In genomic region chr17:76485569-76485968, GRCh38 we compare ENCODE assay signal across 14 cellular contexts. TPM values are rescaled to one million over a fixed set of nuclear protein-coding genes. Genes with fewer than 3 reads are reported as not detected.
DNase-seq lines count a peak whose midpoint lies in the region; ATAC-seq and TF ChIP-seq lines count a peak whose summit lies in the region.
"Had no signal": no experiment of that assay in that cellular context is flagged by ENCODE, and none has a peak within 500 bp of the region (broad histone marks: within the 10 kb centered on the region; RNA-seq: fewer than 3 reads in every experiment).

No MANE protein-coding gene starts in this region.

- no peaks in the 10 kb centered on the region for H3K27me3 ChIP-seq in BLaER1
- peaks cover 0 to 2% (median 0%) of the 10 kb centered on the region in 3 experiments for H3K27me3 ChIP-seq in neuronal stem cell (ENCODE audit: control insufficient read depth in 3 of 3, insufficient read depth in 3 of 3, low read depth in 1 of 3, low read length in 3 of 3)
- H3K27me3 ChIP-seq: foreskin keratinocyte, SJSA1 had no signal

- no peak for TF ChIP-seq CTCF in endothelial cell (IDR thresholded peaks at IDR 0.05; ENCODE audit: unreplicated experiment)

- intact Hi-C loops in activated T-helper 1 cell treated with anti-CD3 and anti-CD28 coated beads, Interleukin-12 subunit alpha, Interleukin-12 subunit beta, Interleukin-2, Interleukin-4 antibody, amounts not matched to agents 30 ng/mL and 10 ng/mL and 1 ng/mL, durations not matched to agents 14 hours and 24 hours and 36 hours (cut with micrococcal nuclease), result no loop called here

- H2AK5ac ChIP-seq in neuronal stem cell (ENCODE audit: low read depth, low read length), result no peak overlapping the region

- H3K9me3 ChIP-seq in BLaER1 (no peaks in the 10 kb centered on the region), neuronal stem cell (replicated peaks in 1 of 2; ENCODE audit: control insufficient read depth in 2 of 2, insufficient read depth in 1 of 2, low read depth in 1 of 2, low read length in 2 of 2) (no peaks in the 10 kb centered on the region)
- H3K9me3 ChIP-seq: SJSA1 had no signal

- no peak overlapping the region for H2BK5ac ChIP-seq in neuronal stem cell (ENCODE audit: low read length)

- H4K91ac ChIP-seq in neuronal stem cell (ENCODE audit: low read depth, low read length, poor library complexity), result no peak overlapping the region

- no peak overlapping the region for H4K8ac ChIP-seq in neuronal stem cell (ENCODE audit: low read depth, low read length)

- H3K36me3 ChIP-seq in BLaER1 (peaks cover 21% of the 10 kb centered on the region), neuronal stem cell (replicated peaks in 1 of 2; ENCODE audit: control insufficient read depth in 2 of 2, insufficient read depth in 2 of 2, low read length in 2 of 2) (no peaks in the 10 kb centered on the region)
- H3K36me3 ChIP-seq: SJSA1 had no signal

- no peak overlapping the region for H3K23ac ChIP-seq in neuronal stem cell (ENCODE audit: low read depth, low read length, poor library complexity)

- no peak overlapping the region for H3K14ac ChIP-seq in neuronal stem cell (ENCODE audit: low read length)

- no peak overlapping the region for H2BK12ac ChIP-seq in neuronal stem cell (ENCODE audit: low read length)

- ATAC-seq in HG02870 (IDR thresholded peaks at IDR 0.05; ENCODE audit: unreplicated experiment), result no peak

- peak overlapping the region; percentile 66; the same call in 1 of the 2 replicates for H3K9ac ChIP-seq in BLaER1
- H3K9ac ChIP-seq in neuronal stem cell (ENCODE audit: low read depth, low read length, poor library complexity), result no peak overlapping the region

- H3K4me2 ChIP-seq in BLaER1 (peak overlapping the region; percentile 95), neuronal stem cell (ENCODE audit: insufficient read depth, low read length, poor library complexity, severe bottlenecking) (no peak overlapping the region)

- H3K27ac ChIP-seq in BLaER1 (peak overlapping the region; percentile 40), neuronal stem cell (replicated peaks; ENCODE audit: low read length) (no peak overlapping the region)
- H3K27ac ChIP-seq: C4-2B, foreskin keratinocyte, SJSA1 had no signal

- H3K27ac Mint-ChIP-seq in endothelial cell (ENCODE audit: unreplicated experiment), result peak overlapping the region; percentile 82
- no peak overlapping the region for H3K27ac Mint-ChIP-seq in activated T-helper 1 cell treated with anti-CD3 and anti-CD28 coated beads, Interleukin-12 subunit alpha, Interleukin-12 subunit beta, Interleukin-2, Interleukin-4 antibody, amounts not matched to agents 30 ng/mL and 10 ng/mL and 1 ng/mL, durations not matched to agents 14 hours and 24 hours and 36 hours

- no peak overlapping the region for H2BK120ac ChIP-seq in neuronal stem cell (ENCODE audit: low read depth, low read length)

- H3K4me3 Mint-ChIP-seq in endothelial cell (ENCODE audit: unreplicated experiment), result peak overlapping the region; percentile 2
- H3K4me3 Mint-ChIP-seq in activated T-helper 1 cell treated with anti-CD3 and anti-CD28 coated beads, Interleukin-12 subunit alpha, Interleukin-12 subunit beta, Interleukin-2, Interleukin-4 antibody, amounts not matched to agents 30 ng/mL and 10 ng/mL and 1 ng/mL, durations not matched to agents 14 hours and 24 hours and 36 hours, result no peak overlapping the region

- H2BK15ac ChIP-seq in neuronal stem cell (ENCODE audit: low read length), result no peak overlapping the region

- no peaks in the 10 kb centered on the region for H3K9me3 Mint-ChIP-seq in endothelial cell (ENCODE audit: unreplicated experiment)
- H3K9me3 Mint-ChIP-seq in activated T-helper 1 cell treated with anti-CD3 and anti-CD28 coated beads, Interleukin-12 subunit alpha, Interleukin-12 subunit beta, Interleukin-2, Interleukin-4 antibody, amounts not matched to agents 30 ng/mL and 10 ng/mL and 1 ng/mL, durations not matched to agents 14 hours and 24 hours and 36 hours, result no peaks in the 10 kb centered on the region

- DNase-seq in NCI-H69 (lab: John Stamatoyannopoulos, UW), result peak; percentile 79
- peak; percentile 27 for DNase-seq in endothelial cell (ENCODE audit: low spot score)
- no peak for DNase-seq in neuronal stem cell (ENCODE audit: low spot score)
- no peak for DNase-seq in NCI-H1417 treated with DMSO at 0.1 percent for 48 hours (lab: John Stamatoyannopoulos, UW)
- no peak for DNase-seq in activated T-helper 1 cell treated with anti-CD3 and anti-CD28 coated beads, Interleukin-12 subunit alpha, Interleukin-12 subunit beta, Interleukin-2, Interleukin-4 antibody, amounts not matched to agents 30 ng/mL and 10 ng/mL and 1 ng/mL, durations not matched to agents 14 hours and 24 hours and 36 hours (ENCODE audit: low spot score)
- DNase-seq in activated T-cell treated with anti-CD3 and anti-CD28 coated beads, Interleukin-2, amount 50 U/mL, for 1 hour, result no peak
- DNase-seq: foreskin keratinocyte, H7, NCI-H1694 had no signal

- WGBS in neuronal stem cell (ENCODE audit: extremely low coverage in 2 of 2, insufficient read length in 2 of 2, insufficient replicate concordance in 1 of 2), 2 donors, result no CpG with 5 or more reads among the region's 11 CpGs

- H3K18ac ChIP-seq in neuronal stem cell (ENCODE audit: low read length), result peak overlapping the region; percentile 48

- H3K4me1 ChIP-seq in BLaER1, result peaks cover 81% of the 10 kb centered on the region
- peaks cover 8 to 15% of the 10 kb centered on the region in 2 donors for H3K4me1 ChIP-seq in neuronal stem cell (ENCODE audit: control insufficient read depth in 2 of 2, insufficient read depth in 1 of 2, low read depth in 1 of 2, low read length in 2 of 2)
- H3K4me1 ChIP-seq: foreskin keratinocyte had no signal

- H4K20me1 ChIP-seq in BLaER1, result no peaks in the 10 kb centered on the region

- H3K4me3 ChIP-seq in BLaER1 (no peak overlapping the region), neuronal stem cell (ENCODE audit: low read length in 2 of 2) (no peak overlapping the region)
- H3K4me3 ChIP-seq: SJSA1 had no signal

- H3K79me1 ChIP-seq in neuronal stem cell (ENCODE audit: low read depth, low read length), result no peaks in the 10 kb centered on the region

- peak overlapping the region; percentile 95 for H2AFZ ChIP-seq in neuronal stem cell (ENCODE audit: low read length)

- H3K4ac ChIP-seq in neuronal stem cell (ENCODE audit: low read length), result no peak overlapping the region

- H3K4me1 Mint-ChIP-seq in endothelial cell (ENCODE audit: unreplicated experiment), result peaks cover 12% of the 10 kb centered on the region
- peaks cover 13% of the 10 kb centered on the region for H3K4me1 Mint-ChIP-seq in activated T-helper 1 cell treated with anti-CD3 and anti-CD28 coated beads, Interleukin-12 subunit alpha, Interleukin-12 subunit beta, Interleukin-2, Interleukin-4 antibody, amounts not matched to agents 30 ng/mL and 10 ng/mL and 1 ng/mL, durations not matched to agents 14 hours and 24 hours and 36 hours (ENCODE audit: low read depth)

- H3K36me3 Mint-ChIP-seq in endothelial cell (ENCODE audit: low read depth, unreplicated experiment), result peaks cover 5% of the 10 kb centered on the region
- peaks cover 30% of the 10 kb centered on the region for H3K36me3 Mint-ChIP-seq in activated T-helper 1 cell treated with anti-CD3 and anti-CD28 coated beads, Interleukin-12 subunit alpha, Interleukin-12 subunit beta, Interleukin-2, Interleukin-4 antibody, amounts not matched to agents 30 ng/mL and 10 ng/mL and 1 ng/mL, durations not matched to agents 14 hours and 24 hours and 36 hours (ENCODE audit: low read depth)

- H3K27me3 Mint-ChIP-seq in endothelial cell (ENCODE audit: unreplicated experiment), result peaks cover 12% of the 10 kb centered on the region
- no peaks in the 10 kb centered on the region for H3K27me3 Mint-ChIP-seq in activated T-helper 1 cell treated with anti-CD3 and anti-CD28 coated beads, Interleukin-12 subunit alpha, Interleukin-12 subunit beta, Interleukin-2, Interleukin-4 antibody, amounts not matched to agents 30 ng/mL and 10 ng/mL and 1 ng/mL, durations not matched to agents 14 hours and 24 hours and 36 hours (ENCODE audit: insufficient read depth)

RNA-seq across cellular contexts. Expression of gene RHBDF2, which starts 15.7 kb away (rescaled TPM):
- total RNA-seq in endothelial cell (ENCODE audit: unreplicated experiment), result 39.3 TPM
- polyA plus RNA-seq in neuronal stem cell (2013, experiment 1 of 2), result 2.4 TPM
- 2.3 TPM for polyA plus RNA-seq in neuronal stem cell (2013, experiment 2 of 2)
- 53.2 and 53.7 TPM in 2 replicates for total RNA-seq in activated T-helper 1 cell treated with anti-CD3 and anti-CD28 coated beads, Interleukin-12 subunit alpha, Interleukin-12 subunit beta, Interleukin-2, Interleukin-4 antibody, amounts not matched to agents 30 ng/mL and 10 ng/mL and 1 ng/mL, durations not matched to agents 14 hours and 24 hours and 36 hours
- polyA plus RNA-seq: neural cell had no signal

RNA-seq across cellular contexts. Expression of gene AANAT, which starts 18.2 kb away (rescaled TPM):
- not detected for total RNA-seq in endothelial cell (ENCODE audit: unreplicated experiment)
- 0.13 TPM for polyA plus RNA-seq in neuronal stem cell (2013, experiment 1 of 2)
- not detected for polyA plus RNA-seq in neuronal stem cell (2013, experiment 2 of 2)
- total RNA-seq in activated T-helper 1 cell treated with anti-CD3 and anti-CD28 coated beads, Interleukin-12 subunit alpha, Interleukin-12 subunit beta, Interleukin-2, Interleukin-4 antibody, amounts not matched to agents 30 ng/mL and 10 ng/mL and 1 ng/mL, durations not matched to agents 14 hours and 24 hours and 36 hours, result not detected in 2 replicates
- total RNA-seq: foreskin keratinocyte, SJSA1 had no signal
- polyA plus RNA-seq: foreskin keratinocyte, neural cell had no signal

RNA-seq across cellular contexts. Expression of gene UBE2O, which starts 32.6 kb away (rescaled TPM):
- 49.0 TPM for total RNA-seq in endothelial cell (ENCODE audit: unreplicated experiment)
- polyA plus RNA-seq in neuronal stem cell (2013, experiment 1 of 2), result 17.1 TPM
- 16.9 TPM for polyA plus RNA-seq in neuronal stem cell (2013, experiment 2 of 2)
- 44.9 and 45.1 TPM in 2 replicates for total RNA-seq in activated T-helper 1 cell treated with anti-CD3 and anti-CD28 coated beads, Interleukin-12 subunit alpha, Interleukin-12 subunit beta, Interleukin-2, Interleukin-4 antibody, amounts not matched to agents 30 ng/mL and 10 ng/mL and 1 ng/mL, durations not matched to agents 14 hours and 24 hours and 36 hours

RNA-seq across cellular contexts. Expression of gene CYGB, which starts 51.9 kb away (rescaled TPM):
- 0.51 TPM for total RNA-seq in endothelial cell (ENCODE audit: unreplicated experiment)
- 0.98 TPM for polyA plus RNA-seq in neuronal stem cell (2013, experiment 1 of 2)
- polyA plus RNA-seq in neuronal stem cell (2013, experiment 2 of 2), result 0.96 TPM
- not detected in 2 replicates for total RNA-seq in activated T-helper 1 cell treated with anti-CD3 and anti-CD28 coated beads, Interleukin-12 subunit alpha, Interleukin-12 subunit beta, Interleukin-2, Interleukin-4 antibody, amounts not matched to agents 30 ng/mL and 10 ng/mL and 1 ng/mL, durations not matched to agents 14 hours and 24 hours and 36 hours

RNA-seq across cellular contexts. Expression of gene PRCD, which starts 54.3 kb away (rescaled TPM):
- total RNA-seq in endothelial cell (ENCODE audit: unreplicated experiment), result 0.54 TPM
- 1.4 TPM for polyA plus RNA-seq in neuronal stem cell (2013, experiment 1 of 2)
- polyA plus RNA-seq in neuronal stem cell (2013, experiment 2 of 2), result 1.2 TPM
- total RNA-seq in activated T-helper 1 cell treated with anti-CD3 and anti-CD28 coated beads, Interleukin-12 subunit alpha, Interleukin-12 subunit beta, Interleukin-2, Interleukin-4 antibody, amounts not matched to agents 30 ng/mL and 10 ng/mL and 1 ng/mL, durations not matched to agents 14 hours and 24 hours and 36 hours, result not detected in 2 replicates

Comparison
In these comparisons a context has a peak if more than half of its experiments do, and no peak if none do; other contexts are left out.
1. DNase-seq: peak in NCI-H69 (single experiment) and endothelial cell (single experiment); none in neuronal stem cell (single experiment), NCI-H1417 treated with DMSO at 0.1 percent for 48 hours (single experiment), activated T-helper 1 cell treated with anti-CD3 and anti-CD28 coated beads, Interleukin-12 subunit alpha, Interleukin-12 subunit beta, Interleukin-2, Interleukin-4 antibody, amounts not matched to agents 30 ng/mL and 10 ng/mL and 1 ng/mL, durations not matched to agents 14 hours and 24 hours and 36 hours (single experiment) and activated T-cell treated with anti-CD3 and anti-CD28 coated beads, Interleukin-2, amount 50 U/mL, for 1 hour (single experiment).